In genomic region chr9:134296301-134297081, GRCh38 we compare ENCODE assay signal across 19 cellular contexts. TPM values are rescaled to one million over a fixed set of nuclear protein-coding genes. Genes with fewer than 3 reads are reported as not detected.
DNase-seq lines count a peak whose midpoint lies in the region; ATAC-seq and TF ChIP-seq lines count a peak whose summit lies in the region.
"Had no signal": no experiment of that assay in that cellular context is flagged by ENCODE, and none has a peak within 500 bp of the region (broad histone marks: within the 10 kb centered on the region; RNA-seq: fewer than 3 reads in every experiment).

No MANE protein-coding gene starts in this region.

- no peaks in the 10 kb centered on the region for H3K36me3 Mint-ChIP-seq in glutamatergic neuron (ENCODE audit: unreplicated experiment)
- no peaks in the 10 kb centered on the region for H3K36me3 Mint-ChIP-seq in activated T-cell treated with anti-CD3 and anti-CD28 coated beads, Interleukin-2, amount 50 U/mL, for 4 hours (ENCODE audit: insufficient read depth)
- H3K36me3 Mint-ChIP-seq: CD4-positive, CD25-positive, alpha-beta regulatory T cell had no signal

- H3K27me3 ChIP-seq in BLaER1 treated with 17β-estradiol and CSF1 and Interleukin-3, amounts not matched to agents 10 nM and 100 nM, result peaks cover 0 to 5% (median 0%) of the 10 kb centered on the region in 11 experiments; a peak in 2 of 22 replicates

- POLR2A ChIA-PET in HEK293 (lab: Yijun Ruan, JAX), result no interaction called here

- CTCF ChIA-PET in HEK293 (lab: Yijun Ruan, JAX), result interaction anchor here (0.7 kb wide), 1 partner anchor 118 kb away, joined by 4 read pairs; no protein-coding TSS in a partner anchor

- no peaks in the 10 kb centered on the region for H4K20me1 ChIP-seq in BLaER1 treated with 17β-estradiol and CSF1 and Interleukin-3, amounts not matched to agents 10 nM and 100 nM

- intact Hi-C loops in mucosa of descending colon (cut with DNase I, micrococcal nuclease), result no loop called here

- no peaks in the 10 kb centered on the region for H3K9me3 Mint-ChIP-seq in glutamatergic neuron (ENCODE audit: unreplicated experiment)
- no peaks in the 10 kb centered on the region for H3K9me3 Mint-ChIP-seq in activated T-cell treated with anti-CD3 and anti-CD28 coated beads, Interleukin-2, amount 50 U/mL, for 4 hours

- H3K4me3 Mint-ChIP-seq in glutamatergic neuron (ENCODE audit: unreplicated experiment), result no peak overlapping the region
- H3K4me3 Mint-ChIP-seq in activated T-cell treated with anti-CD3 and anti-CD28 coated beads, Interleukin-2, amount 50 U/mL, for 4 hours, result no peak overlapping the region

- H3K27me3 Mint-ChIP-seq in glutamatergic neuron (ENCODE audit: unreplicated experiment), result peaks cover 3% of the 10 kb centered on the region
- H3K27me3 Mint-ChIP-seq in activated T-cell treated with anti-CD3 and anti-CD28 coated beads, Interleukin-2, amount 50 U/mL, for 4 hours (ENCODE audit: low read depth), result peaks cover 6% of the 10 kb centered on the region

- peaks cover 4% of the 10 kb centered on the region for H3K4me1 Mint-ChIP-seq in glutamatergic neuron (ENCODE audit: low read depth, unreplicated experiment)
- peaks cover 7% of the 10 kb centered on the region for H3K4me1 Mint-ChIP-seq in activated T-cell treated with anti-CD3 and anti-CD28 coated beads, Interleukin-2, amount 50 U/mL, for 4 hours (ENCODE audit: low read depth)

- H3K4me2 ChIP-seq in BLaER1 treated with 17β-estradiol and CSF1 and Interleukin-3, amounts not matched to agents 10 nM and 100 nM, result peak overlapping the region in 8 of 11 experiments; percentile 8 to 90 (median 39); a peak in 11 of 22 replicates

- H3K9me3 ChIP-seq in BLaER1 treated with 17β-estradiol and CSF1 and Interleukin-3, amounts not matched to agents 10 nM and 100 nM (replicated peaks in 1 of 11), result no peaks in the 10 kb centered on the region
- H3K9me3 ChIP-seq in HEK293 (ENCODE audit: control insufficient read depth, insufficient read depth, low read depth, low read length), result no peaks in the 10 kb centered on the region
- H3K9me3 ChIP-seq in mucosa of descending colon, result no peaks in the 10 kb centered on the region
- H3K9me3 ChIP-seq: SJCRH30 had no signal

- no peak overlapping the region for H3K4me3 ChIP-seq in BLaER1 treated with 17β-estradiol and CSF1 and Interleukin-3, amounts not matched to agents 10 nM and 100 nM
- no peak overlapping the region for H3K4me3 ChIP-seq in HEK293 (ENCODE audit: low read depth, low read length)
- H3K4me3 ChIP-seq in mucosa of descending colon, result no peak overlapping the region
- H3K4me3 ChIP-seq: SJCRH30 had no signal

- no peak for ATAC-seq in mucosa of descending colon
- no peak for ATAC-seq in activated T-cell treated with anti-CD3 and anti-CD28 coated beads, Interleukin-2, amount 50 U/mL, for 4 hours

- TF ChIP-seq CTCF in HEK293 (tag by site-specific recombination; IDR thresholded peaks at IDR 0.05) (no peak), glutamatergic neuron (IDR thresholded peaks at IDR 0.05; ENCODE audit: partially characterized antibody, unreplicated experiment) (no peak), mucosa of descending colon (IDR thresholded peaks at IDR 0.05) (no peak)

- H3K9ac ChIP-seq in BLaER1 treated with 17β-estradiol and CSF1 and Interleukin-3, amounts not matched to agents 10 nM and 100 nM, result no peak overlapping the region

- peaks cover 23 to 58% (median 56%) of the 10 kb centered on the region in 10 experiments for H3K4me1 ChIP-seq in BLaER1 treated with 17β-estradiol and CSF1 and Interleukin-3, amounts not matched to agents 10 nM and 100 nM
- H3K4me1 ChIP-seq in HEK293 (ENCODE audit: control insufficient read depth, insufficient read depth, low read length) (no peaks in the 10 kb centered on the region), mucosa of descending colon (ENCODE audit: low read depth) (no peaks in the 10 kb centered on the region)
- H3K4me1 ChIP-seq: SJCRH30 had no signal

- H3K27ac Mint-ChIP-seq in glutamatergic neuron (ENCODE audit: unreplicated experiment), result no peak overlapping the region
- H3K27ac Mint-ChIP-seq: CD4-positive, CD25-positive, alpha-beta regulatory T cell had no signal

- peak; percentile 22 for DNase-seq in glutamatergic neuron
- peak in 2 of 3 donors; percentile 12 to 34 for DNase-seq in mucosa of descending colon
- no peak for DNase-seq in stimulated activated CD4-positive, alpha-beta T cell treated with anti-CD3 and anti-CD28 coated beads, Interleukin-1b, Interleukin-23, amount 100 ng/mL, for 48 hours
- no peak for DNase-seq in activated T-cell treated with anti-CD3 and anti-CD28 coated beads, Interleukin-2, amount 50 U/mL, for 4 hours
- DNase-seq in stimulated activated CD4-positive, alpha-beta T cell treated with anti-CD3 and anti-CD28 coated beads, Interleukin-12 subunit alpha, Interleukin-12 subunit beta, amount 100 ng/mL, for 4 hours, result no peak
- DNase-seq in activated T-cell treated with anti-CD3 and anti-CD28 coated beads, Interleukin-2, amount 50 U/mL, for 48 hours, result no peak
- DNase-seq: CD4-positive, CD25-positive, alpha-beta regulatory T cell; HCEC 1CT; NCI-H1105 treated with DMSO at 0.1 percent for 48 hours; NCI-H1694 treated with DMSO at 0.1 percent for 48 hours; NCI-H226; NCI-H524 treated with DMSO at 0.1 percent for 48 hours; NK-92 treated with Interleukin-12 subunit alpha and Interleukin-12 subunit beta, amount 100 ng/mL, for 24 hours; OCI-M1; RPMI8226; SJCRH30 had no signal

- no peaks in the 10 kb centered on the region for H3K36me3 ChIP-seq in BLaER1 treated with 17β-estradiol and CSF1 and Interleukin-3, amounts not matched to agents 10 nM and 100 nM
- H3K36me3 ChIP-seq in HEK293 (ENCODE audit: control insufficient read depth in 2 of 2, insufficient read depth in 1 of 2, low read length in 2 of 2) (no peaks in the 10 kb centered on the region), mucosa of descending colon (ENCODE audit: low read depth) (no peaks in the 10 kb centered on the region)
- H3K36me3 ChIP-seq: SJCRH30 had no signal

- no peak overlapping the region for H3K27ac ChIP-seq in BLaER1 treated with 17β-estradiol and CSF1 and Interleukin-3, amounts not matched to agents 10 nM and 100 nM
- H3K27ac ChIP-seq in HEK293 (ENCODE audit: extremely low read depth, low read depth, low read length), result no peak overlapping the region
- H3K27ac ChIP-seq: HL-60, SJCRH30 had no signal

TF ChIP-seq in HEK293, 187 proteins besides CTCF, POLR2A, EP300 and RAD21:
- TF ChIP-seq KLF1 (tag by site-specific recombination; IDR thresholded peaks at IDR 0.05), result peak; percentile 64; the same call in 1 of the 2 replicates
- TF ChIP-seq SCRT2 (tag by site-specific recombination; IDR thresholded peaks at IDR 0.05), result peak; percentile 57
- no peak for TF ChIP-seq REPIN1 (tag by site-specific recombination; IDR thresholded peaks at IDR 0.05; ENCODE audit: low read depth)

RNA-seq across cellular contexts. Expression of gene RXRA, which starts 29.8 kb away (rescaled TPM):
- total RNA-seq in glutamatergic neuron (ENCODE audit: unreplicated experiment) (20.5 TPM), mucosa of descending colon (100 to 1,000 TPM in 1 of 3 donors, 10 to 100 TPM in 2; 75.2 to 101 (median 85.3) TPM)
- total RNA-seq in activated T-cell treated with anti-CD3 and anti-CD28 coated beads, Interleukin-2, amount 50 U/mL, for 4 hours, result 1 to 10 TPM; 4.7 to 7.6 (median 4.7) TPM

Comparison
In these comparisons a context has a peak if more than half of its experiments do, and no peak if none do; other contexts are left out.
1. DNase-seq: peak in glutamatergic neuron (single experiment) and mucosa of descending colon (2 of 3); none in stimulated activated CD4-positive, alpha-beta T cell treated with anti-CD3 and anti-CD28 coated beads, Interleukin-1b, Interleukin-23, amount 100 ng/mL, for 48 hours (single experiment), activated T-cell treated with anti-CD3 and anti-CD28 coated beads, Interleukin-2, amount 50 U/mL, for 4 hours (single experiment), stimulated activated CD4-positive, alpha-beta T cell treated with anti-CD3 and anti-CD28 coated beads, Interleukin-12 subunit alpha, Interleukin-12 subunit beta, amount 100 ng/mL, for 4 hours (single experiment) and activated T-cell treated with anti-CD3 and anti-CD28 coated beads, Interleukin-2, amount 50 U/mL, for 48 hours (0 of 2).